Comparison of ENCODE assay signal across 9 cellular contexts in genomic region chr19:41535029-41535622, GRCh38. TPM values are rescaled to one million over a fixed set of nuclear protein-coding genes. Genes with fewer than 3 reads are reported as not detected.
DNase-seq lines count a peak whose midpoint lies in the region; ATAC-seq and TF ChIP-seq lines count a peak whose summit lies in the region.
"Had no signal": no experiment of that assay in that cellular context is flagged by ENCODE, and none has a peak within 500 bp of the region (broad histone marks: within the 10 kb centered on the region; RNA-seq: fewer than 3 reads in every experiment).

No MANE protein-coding gene starts in this region.

- no peaks in the 10 kb centered on the region for H3K36me3 ChIP-seq in mucosa of descending colon (ENCODE audit: low read depth)

- intact Hi-C loops in mucosa of descending colon (cut with DNase I, micrococcal nuclease) (no loop called here), sciatic nerve (cut with DNase I) (no loop called here)

- in situ Hi-C loops in ACHN (cut with HindIII; ENCODE audit: low pct_ligation_motif_present, low pct_unique_long_range_greater_than_20kb, low sequenced_read_pairs) (no loop called here), KBM-7 (cut with MboI; ENCODE audit: low pct_unique_long_range_greater_than_20kb, low sequenced_read_pairs) (no loop called here)

- no peaks in the 10 kb centered on the region for H3K9me3 ChIP-seq in mucosa of descending colon

- no peak overlapping the region for H3K4me3 ChIP-seq in mucosa of descending colon

- peak; percentile 63 for ATAC-seq in GM18520 (IDR thresholded peaks at IDR 0.05; ENCODE audit: unreplicated experiment)
- peak; percentile 63 for ATAC-seq in GM21576 (IDR thresholded peaks at IDR 0.05; ENCODE audit: unreplicated experiment)
- ATAC-seq in HG03575 (IDR thresholded peaks at IDR 0.05; ENCODE audit: extremely low read depth, insufficient number of reproducible peaks, low FRiP score, unreplicated experiment) = peak; percentile 73
- peak; percentile 42 for ATAC-seq in mucosa of descending colon
- no peak for ATAC-seq in sciatic nerve

- TF ChIP-seq CTCF in mucosa of descending colon (IDR thresholded peaks at IDR 0.05) = no peak

- no peak for DNase-seq in mucosa of descending colon
- no peak for DNase-seq in sciatic nerve (ENCODE audit: low spot score)
- DNase-seq in ACHN = no peak
- no peak for DNase-seq in KBM-7
- no peak for DNase-seq in HPDE6-E6E7 (ENCODE audit: extremely low spot score)

- peaks cover 7% of the 10 kb centered on the region for H3K4me1 ChIP-seq in mucosa of descending colon (ENCODE audit: low read depth)

RNA-seq across cellular contexts. Expression of gene CEACAM21, which starts 40.8 kb away (rescaled TPM):
- 1 to 10 TPM; 1.4 to 2.1 (median 1.9) TPM for total RNA-seq in mucosa of descending colon
- 2.5 TPM for total RNA-seq in sciatic nerve
- total RNA-seq: HT1080 had no signal
